8 cellular contexts compared by ENCODE assay signal in the genomic region with DNA sequence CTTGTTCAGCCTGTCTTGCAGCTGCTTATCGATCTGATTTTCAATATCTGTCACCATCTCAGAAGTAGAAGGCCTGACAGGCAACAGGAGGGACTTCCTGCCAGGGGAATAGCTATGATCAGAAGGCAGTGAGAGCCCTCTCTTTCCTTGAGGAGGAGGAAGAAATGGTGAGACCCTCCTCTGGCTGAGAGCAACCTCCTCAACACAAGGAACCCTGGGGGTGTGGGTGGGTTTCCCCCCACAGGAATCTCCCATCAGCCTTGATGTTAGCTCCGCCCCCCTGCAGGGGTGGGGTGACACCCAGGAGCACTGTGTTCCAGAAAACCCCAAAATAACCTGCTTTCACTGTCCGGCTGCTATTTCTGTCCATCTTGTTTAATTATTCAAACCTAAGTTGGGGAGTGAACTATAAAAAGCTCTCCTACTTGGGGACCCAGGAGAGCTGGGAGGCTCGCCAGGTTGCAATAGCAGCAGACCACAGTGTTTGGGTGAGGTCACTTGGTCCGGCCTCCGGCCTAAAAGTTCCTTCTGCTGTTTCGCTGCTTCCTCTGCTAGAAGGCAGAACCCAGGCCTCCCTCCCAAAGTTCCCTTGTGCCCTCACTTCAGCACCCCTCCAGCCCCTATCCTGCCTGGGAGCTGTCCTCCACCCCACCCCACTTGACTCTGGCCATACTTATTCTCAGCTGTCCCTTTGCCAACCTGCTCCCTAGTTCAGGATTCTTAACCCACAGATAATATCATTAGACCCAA. TPM values are rescaled to one million over a fixed set of nuclear protein-coding genes. Genes with fewer than 3 reads are reported as not detected.
DNase-seq lines count a peak whose midpoint lies in the region; ATAC-seq and TF ChIP-seq lines count a peak whose summit lies in the region.

No MANE protein-coding gene starts in this region.

- TF ChIP-seq CTCF in adrenal gland (IDR thresholded peaks at IDR 0.05), result no peak
- no peak for TF ChIP-seq CTCF in lung (IDR thresholded peaks at IDR 0.05; ENCODE audit: control extremely low read depth, extremely low read depth)
- no peak for TF ChIP-seq CTCF in upper lobe of left lung (IDR thresholded peaks at IDR 0.05)

- H3K27ac ChIP-seq in adrenal gland (peak overlapping the region in 4 of 5 donors; percentile 20 to 84 (median 52)), lung (ENCODE audit: low read depth in 1 of 2, low read length in 1 of 2) (peak overlapping the region; percentile 84 to 92), upper lobe of left lung (peak overlapping the region; percentile 80 to 89 (median 82))

- H3K4me1 ChIP-seq in adrenal gland (replicated peaks in 1 of 2) (peaks cover 24 to 41% of the 10 kb centered on the region in 2 donors), lung (ENCODE audit: control insufficient read depth in 2 of 2, insufficient read depth in 2 of 2, low read length in 2 of 2) (peaks cover 25 to 31% of the 10 kb centered on the region in 2 donors), upper lobe of left lung (peaks cover 60 to 76% (median 64%) of the 10 kb centered on the region in 4 donors)

- H3K4me1 Mint-ChIP-seq in activated T-cell treated with anti-CD3 and anti-CD28 coated beads, Interleukin-2, amount 50 U/mL, for 4 hours (ENCODE audit: low read depth), result peaks cover 52% of the 10 kb centered on the region

- H3K27me3 Mint-ChIP-seq in activated T-cell treated with anti-CD3 and anti-CD28 coated beads, Interleukin-2, amount 50 U/mL, for 4 hours (ENCODE audit: low read depth), result peaks cover 2% of the 10 kb centered on the region

- H3K36me3 ChIP-seq in adrenal gland (replicated peaks in 1 of 2), result no peaks in the 10 kb centered on the region
- H3K36me3 ChIP-seq in lung (ENCODE audit: control insufficient read depth in 2 of 2, insufficient read depth in 2 of 2, low read length in 2 of 2), result no peaks in the 10 kb centered on the region
- H3K36me3 ChIP-seq in upper lobe of left lung, result no peaks in the 10 kb centered on the region

- H3K36me3 Mint-ChIP-seq in activated T-cell treated with anti-CD3 and anti-CD28 coated beads, Interleukin-2, amount 50 U/mL, for 4 hours (ENCODE audit: insufficient read depth), result no peaks in the 10 kb centered on the region

- 40 to 56% (median 55%) methylated on average over 5 to 7 of the region's 7 CpGs for WGBS in adrenal gland, 4 donors
- 30 to 32% methylated on average over 7 of the region's 7 CpGs for WGBS in lung, 2 donors
- 27 to 33% methylated on average over 4 to 7 of the region's 7 CpGs for WGBS in upper lobe of left lung, 2 donors

- no peak for ATAC-seq in activated T-cell treated with anti-CD3 and anti-CD28 coated beads, Interleukin-2, amount 50 U/mL, for 4 hours
- ATAC-seq in lung (ENCODE audit: insufficient read depth, low FRiP score), result no peak
- ATAC-seq in upper lobe of left lung (ENCODE audit: low FRiP score in 2 of 2), result peak; percentile 2 to 54
- ATAC-seq in GM19467 (IDR thresholded peaks at IDR 0.05; ENCODE audit: unreplicated experiment), result no peak

- peak overlapping the region; percentile 20 for H3K4me3 Mint-ChIP-seq in activated T-cell treated with anti-CD3 and anti-CD28 coated beads, Interleukin-2, amount 50 U/mL, for 4 hours

- H3K4me3 ChIP-seq in adrenal gland (no peak overlapping the region), lung (no peak overlapping the region), upper lobe of left lung (no peak overlapping the region)

- peak in 2 of 4 donors; percentile 9 to 71 for TF ChIP-seq EP300 in upper lobe of left lung (IDR thresholded peaks at IDR 0.05)

- no peak for TF ChIP-seq POLR2A in adrenal gland (IDR thresholded peaks at IDR 0.05)
- TF ChIP-seq POLR2A in upper lobe of left lung (IDR thresholded peaks at IDR 0.05), result peak in 1 of 4 donors; percentile 50

- intact Hi-C loops in adrenal gland (cut with DNase I), result no loop called here

- no peak for DNase-seq in activated T-cell treated with anti-CD3 and anti-CD28 coated beads, Interleukin-2, amount 50 U/mL, for 4 hours
- DNase-seq in activated T-cell treated with anti-CD3 and anti-CD28 coated beads, Interleukin-2, amount 50 U/mL, for 48 hours, result no peak
- DNase-seq in adrenal gland (peak in 5 of 7 donors; percentile 54 to 72 (median 62)), lung (ENCODE audit: low spot score) (peak; percentile 65), upper lobe of left lung (peak in 1 of 2 donors; percentile 89), NCI-H510A treated with DMSO at 0.1 percent for 48 hours (lab: John Stamatoyannopoulos, UW) (no peak), COLO668 (lab: John Stamatoyannopoulos, UW; ENCODE audit: unreplicated experiment) (no peak)

- H3K9me3 ChIP-seq in adrenal gland (replicated peaks in 1 of 3) (no peaks in the 10 kb centered on the region), lung (ENCODE audit: control insufficient read depth in 2 of 2, insufficient read depth in 1 of 2, low read length in 1 of 2) (no peaks in the 10 kb centered on the region), upper lobe of left lung (no peaks in the 10 kb centered on the region)

- H3K27me3 ChIP-seq in adrenal gland, result no peaks in the 10 kb centered on the region
- no peaks in the 10 kb centered on the region for H3K27me3 ChIP-seq in lung (ENCODE audit: control insufficient read depth, insufficient read depth)
- H3K27me3 ChIP-seq in upper lobe of left lung, result no peaks in the 10 kb centered on the region

- no peaks in the 10 kb centered on the region for H3K9me3 Mint-ChIP-seq in activated T-cell treated with anti-CD3 and anti-CD28 coated beads, Interleukin-2, amount 50 U/mL, for 4 hours

RNA-seq across cellular contexts. Expression of a gene that starts 7.8 kb away (rescaled TPM):
- 10 to 100 TPM; 42.5 to 50.9 (median 46.3) TPM for total RNA-seq in activated T-cell treated with anti-CD3 and anti-CD28 coated beads, Interleukin-2, amount 50 U/mL, for 4 hours
- total RNA-seq in adrenal gland, result 10 to 100 TPM; 28.1 to 89.9 (median 74.6) TPM
- polyA plus RNA-seq in adrenal gland, result 10 to 100 TPM; 29.1 to 37.4 (median 35.3) TPM
- total RNA-seq in lung, result 10 to 100 TPM; 23.0 to 52.5 TPM
- 10 to 100 TPM; 23.0 to 23.3 TPM for polyA plus RNA-seq in lung
- total RNA-seq in upper lobe of left lung, result 100 to 1,000 TPM in 2 of 6 donors, 10 to 100 TPM in 4; 42.7 to 146 (median 58.7) TPM

Comparison
In these comparisons a context has a peak if more than half of its experiments do, and no peak if none do; other contexts are left out.
1. ATAC-seq: peak in upper lobe of left lung (2 of 2); none in activated T-cell treated with anti-CD3 and anti-CD28 coated beads, Interleukin-2, amount 50 U/mL, for 4 hours (0 of 2), lung (single experiment) and GM19467 (single experiment).
2. DNase-seq: peak in adrenal gland (5 of 7) and lung (single experiment); none in activated T-cell treated with anti-CD3 and anti-CD28 coated beads, Interleukin-2, amount 50 U/mL, for 4 hours (single experiment), activated T-cell treated with anti-CD3 and anti-CD28 coated beads, Interleukin-2, amount 50 U/mL, for 48 hours (0 of 2), NCI-H510A treated with DMSO at 0.1 percent for 48 hours (single experiment) and COLO668 (single experiment).
3. Peak in every context shown above with its lines, with median percentiles within 50 percentile points of each other: H3K27ac ChIP-seq.